8 cellular contexts compared by ENCODE assay signal in the genomic region with DNA sequence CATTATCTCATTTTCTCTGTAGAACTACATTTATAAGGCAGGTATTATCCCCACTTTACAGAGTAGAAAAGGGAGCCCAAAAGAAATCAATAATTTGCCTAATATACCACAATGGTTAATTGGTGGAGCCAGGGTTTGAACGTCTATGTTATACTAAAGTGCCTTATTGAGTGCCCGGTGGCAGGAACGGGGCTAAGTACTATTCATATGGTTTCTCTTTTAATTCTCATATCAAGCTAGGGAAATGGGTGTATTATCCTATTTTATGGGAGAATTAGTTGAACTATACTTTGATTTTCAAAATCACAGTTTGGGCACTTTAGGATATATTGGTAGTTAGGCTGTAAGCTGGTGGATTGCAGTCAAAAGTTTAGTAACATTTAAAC. TPM values are rescaled to one million over a fixed set of nuclear protein-coding genes. Genes with fewer than 3 reads are reported as not detected.
DNase-seq lines count a peak whose midpoint lies in the region; TF ChIP-seq lines count a peak whose summit lies in the region.

No MANE protein-coding gene starts in this region.

- H2AFZ ChIP-seq in OCI-LY7 (ENCODE audit: low read length) = peak overlapping the region; percentile 73; the same call in 1 of the 2 replicates

- TF ChIP-seq POLR2A in ovary (IDR thresholded peaks at IDR 0.05) = no peak

- peak overlapping the region; percentile 84 for H3K4me3 ChIP-seq in DOHH2 (ENCODE audit: low read length)
- H3K4me3 ChIP-seq in OCI-LY7 (ENCODE audit: low read depth, low read length, poor library complexity, severe bottlenecking) = peak overlapping the region; percentile 87
- peak overlapping the region; percentile 93 for H3K4me3 ChIP-seq in endodermal cell (ENCODE audit: low read length)
- peak overlapping the region; percentile 74 for H3K4me3 ChIP-seq in ovary

- no peak overlapping the region for H3K9ac ChIP-seq in endodermal cell (ENCODE audit: extremely low read depth, low read length, poor library complexity, severe bottlenecking)

- no peaks in the 10 kb centered on the region for H3K27me3 ChIP-seq in DOHH2 (ENCODE audit: control insufficient read depth, low read length)
- no peaks in the 10 kb centered on the region for H3K27me3 ChIP-seq in endodermal cell (ENCODE audit: control insufficient read depth, insufficient read depth, low read length, poor library complexity, severe bottlenecking)
- no peaks in the 10 kb centered on the region for H3K27me3 ChIP-seq in ovary

- H3K9me3 ChIP-seq in DOHH2 (ENCODE audit: control insufficient read depth, insufficient read depth, low read length) (no peaks in the 10 kb centered on the region), OCI-LY7 (ENCODE audit: low read length) (no peaks in the 10 kb centered on the region), endodermal cell (ENCODE audit: control insufficient read depth, low read length) (no peaks in the 10 kb centered on the region), ovary (no peaks in the 10 kb centered on the region)

- H4K20me1 ChIP-seq in DOHH2 (ENCODE audit: control insufficient read depth, insufficient read depth, low read depth, low read length) (no peaks in the 10 kb centered on the region), OCI-LY7 (ENCODE audit: insufficient read depth, low read length) (no peaks in the 10 kb centered on the region)

- CTCF ChIA-PET in OCI-LY7 (lab: Charles Lee; ENCODE audit: unreplicated experiment) = no interaction called here

- H3F3A ChIP-seq in DOHH2 (ENCODE audit: control insufficient read depth, insufficient read depth) = peaks cover 19% of the 10 kb centered on the region

- peaks cover 12% of the 10 kb centered on the region for H3K4me1 Mint-ChIP-seq in endodermal cell

- intact Hi-C loops in OCI-LY7 (cut with micrococcal nuclease; ENCODE audit: unreplicated experiment) = no loop called here
- intact Hi-C loops in ovary (cut with DNase I) = no loop called here

- H3K36me3 Mint-ChIP-seq in endodermal cell (ENCODE audit: low read depth) = peaks cover 20% of the 10 kb centered on the region

- TF ChIP-seq EP300 in ovary (IDR thresholded peaks at IDR 0.05) = no peak

- peak overlapping the region; percentile 67 for H3K4me2 ChIP-seq in DOHH2 (ENCODE audit: low read length)
- H3K4me2 ChIP-seq in OCI-LY7 (ENCODE audit: low read length) = peak overlapping the region; percentile 84

- peaks cover 24% of the 10 kb centered on the region for H3K79me2 ChIP-seq in DOHH2 (ENCODE audit: control insufficient read depth, low read length)
- peaks cover 58% of the 10 kb centered on the region for H3K79me2 ChIP-seq in OCI-LY7 (ENCODE audit: insufficient read depth, low read depth, low read length)

- no peaks in the 10 kb centered on the region for H3K9me2 ChIP-seq in DOHH2 (replicated peaks; ENCODE audit: control insufficient read depth, low read length)
- no peaks in the 10 kb centered on the region for H3K9me2 ChIP-seq in OCI-LY7 (ENCODE audit: insufficient read depth, low read length)

- H3K4me1 ChIP-seq in DOHH2 (ENCODE audit: control insufficient read depth, low read length) (peaks cover 37% of the 10 kb centered on the region), OCI-LY7 (ENCODE audit: insufficient read depth, low read length, poor library complexity, severe bottlenecking) (peaks cover 34% of the 10 kb centered on the region), endodermal cell (ENCODE audit: control insufficient read depth, insufficient read depth, low read length) (peaks cover 8% of the 10 kb centered on the region), ovary (ENCODE audit: insufficient read depth) (no peaks in the 10 kb centered on the region)

- H3K4me3 Mint-ChIP-seq in endodermal cell = peak overlapping the region; percentile 90

- no peak for DNase-seq in OCI-LY7 (ENCODE audit: low spot score)
- no peak for DNase-seq in endodermal cell
- no peak for DNase-seq in ovary
- DNase-seq in foreskin melanocyte = no peak
- DNase-seq in DMS 273 (lab: John Stamatoyannopoulos, UW; ENCODE audit: unreplicated experiment) = no peak
- DNase-seq in NOMO-1 treated with dmso at 0.1 percent for 144 hours (lab: John Stamatoyannopoulos, UW; ENCODE audit: unreplicated experiment) = no peak
- no peak for DNase-seq in effector CD8-positive, alpha-beta T cell (lab: John Stamatoyannopoulos, UW)

- H3K36me3 ChIP-seq in DOHH2 (ENCODE audit: control insufficient read depth, low read length) (peaks cover 60% of the 10 kb centered on the region), OCI-LY7 (ENCODE audit: insufficient read depth, low read length) (peaks cover 48% of the 10 kb centered on the region), endodermal cell (ENCODE audit: control insufficient read depth, insufficient read depth, low read length) (peaks cover 25% of the 10 kb centered on the region), ovary (no peaks in the 10 kb centered on the region)

- BruUV-seq in OCI-LY7 (replicated peaks; lab: Mats Ljungman, UMichigan) = TSS peak; percentile 63

- no peaks in the 10 kb centered on the region for H3K27me3 Mint-ChIP-seq in endodermal cell (ENCODE audit: insufficient read depth)

- TF ChIP-seq CTCF in DOHH2 (IDR thresholded peaks at IDR 0.05; ENCODE audit: low read depth, low read length, poor library complexity, severe bottlenecking) (no peak), OCI-LY7 (conservative IDR thresholded peaks at IDR 0.05; ENCODE audit: low read length) (no peak), endodermal cell (conservative IDR thresholded peaks at IDR 0.05) (no peak), ovary (IDR thresholded peaks at IDR 0.05) (no peak)

- WGBS in endodermal cell (ENCODE audit: insufficient coverage in 1 of 2, insufficient read length in 1 of 2), 2 experiments = 64% methylated on average over 3 of the region's 3 CpGs; no CpG with 5 or more reads in 1 of the 2 experiments
- WGBS in ovary, 3 donors = 16 to 18% (median 17%) methylated on average over 3 of the region's 3 CpGs

- POLR2A ChIA-PET in OCI-LY7 (lab: Charles Lee) = interaction anchor here (0.6 to 3.0 kb wide), 16 partner anchors 11 to 211 kb away, joined by 3 to 12 read pairs (median 5); partner anchors contain the start of genes NXPE3 and RPL24

- H3K9me3 Mint-ChIP-seq in endodermal cell = no peaks in the 10 kb centered on the region

- H3K27ac ChIP-seq in DOHH2 (ENCODE audit: low read depth, low read length) (peak overlapping the region; percentile 70; the same call in 1 of the 2 replicates), OCI-LY7 (ENCODE audit: low read depth, low read length, poor library complexity, severe bottlenecking) (peak overlapping the region; percentile 83), endodermal cell (ENCODE audit: low read depth, low read length) (no peak overlapping the region), ovary (no peak overlapping the region)

- peak overlapping the region; percentile 95 for H3K27ac Mint-ChIP-seq in endodermal cell

RNA-seq across cellular contexts. Expression of gene CEP97, which starts 1.5 kb away (rescaled TPM):
- total RNA-seq in OCI-LY7 (2014; rRNA removed; shearing (Covaris generic)) = 25.3 and 27.3 TPM in 2 replicates
- total RNA-seq in OCI-LY7 (2022) = 43.5 and 46.7 TPM in 2 replicates
- 10 to 100 TPM; 13.7 to 21.3 TPM for total RNA-seq in endodermal cell
- 19.4 TPM for polyA plus RNA-seq in endodermal cell (2013, experiment 1 of 2)
- polyA plus RNA-seq in endodermal cell (2013, experiment 2 of 2) = 19.2 TPM
- total RNA-seq in ovary = 10 to 100 TPM in 1 of 7 donors, 1 to 10 TPM in 6; 7.5 to 11.1 (median 8.3) TPM
- 1 to 10 TPM; 2.4 to 3.9 TPM for polyA plus RNA-seq in ovary

RNA-seq across cellular contexts. Expression of gene RPL24, which starts 39.4 kb away (rescaled TPM):
- total RNA-seq in OCI-LY7 (2014; rRNA removed; shearing (Covaris generic)) = 2,111 and 2,631 TPM in 2 replicates
- total RNA-seq in OCI-LY7 (2022) (1,335 and 1,380 TPM in 2 replicates), endodermal cell (1,000 to 10,000 TPM; 1,708 to 1,749 TPM), ovary (1,000 to 10,000 TPM; 1,843 to 5,887 (median 2,506) TPM)
- 2,360 TPM for polyA plus RNA-seq in endodermal cell (2013, experiment 1 of 2)
- 2,365 TPM for polyA plus RNA-seq in endodermal cell (2013, experiment 2 of 2)
- polyA plus RNA-seq in ovary = 1,000 to 10,000 TPM; 2,953 to 4,596 TPM

RNA-seq across cellular contexts. Expression of gene ZBTB11, which starts 49.0 kb away (rescaled TPM):
- total RNA-seq in OCI-LY7 (2014; rRNA removed; shearing (Covaris generic)) = 21.8 and 26.8 TPM in 2 replicates
- 21.5 and 24.4 TPM in 2 replicates for total RNA-seq in OCI-LY7 (2022)
- total RNA-seq in endodermal cell = 10 to 100 TPM; 16.8 to 20.9 TPM
- 15.0 TPM for polyA plus RNA-seq in endodermal cell (2013, experiment 1 of 2)
- 13.6 TPM for polyA plus RNA-seq in endodermal cell (2013, experiment 2 of 2)
- total RNA-seq in ovary = 10 to 100 TPM; 15.1 to 24.7 (median 19.3) TPM
- 10 to 100 TPM in 1 of 2 donors, 1 to 10 TPM in 1; 7.6 to 10.7 TPM for polyA plus RNA-seq in ovary

RNA-seq across cellular contexts. Expression of gene NXPE3, which starts 53.1 kb away (rescaled TPM):
- 16.7 and 17.9 TPM in 2 replicates for total RNA-seq in OCI-LY7 (2014; rRNA removed; shearing (Covaris generic))
- total RNA-seq in OCI-LY7 (2022) (59.2 and 64.3 TPM in 2 replicates), endodermal cell (1 to 10 TPM; 6.9 to 7.7 TPM), ovary (10 to 100 TPM in 5 of 7 donors, 1 to 10 TPM in 2; 5.6 to 15.2 (median 13.1) TPM)
- 12.3 TPM for polyA plus RNA-seq in endodermal cell (2013, experiment 1 of 2)
- polyA plus RNA-seq in endodermal cell (2013, experiment 2 of 2) = 11.6 TPM
- polyA plus RNA-seq in ovary = 10 to 100 TPM in 1 of 2 donors, 1 to 10 TPM in 1; 7.1 to 16.4 TPM

Comparison
In these comparisons a context has a peak if more than half of its experiments do, and no peak if none do; other contexts are left out.
1. H3K27ac ChIP-seq: peak in DOHH2 (single experiment) and OCI-LY7 (single experiment); none in endodermal cell (single experiment) and ovary (0 of 2).
2. Peak in every context shown above with its lines, with median percentiles within 50 percentile points of each other: H3K4me3 ChIP-seq.